1 cellular context compared by ENCODE assay signal in the genomic region with DNA sequence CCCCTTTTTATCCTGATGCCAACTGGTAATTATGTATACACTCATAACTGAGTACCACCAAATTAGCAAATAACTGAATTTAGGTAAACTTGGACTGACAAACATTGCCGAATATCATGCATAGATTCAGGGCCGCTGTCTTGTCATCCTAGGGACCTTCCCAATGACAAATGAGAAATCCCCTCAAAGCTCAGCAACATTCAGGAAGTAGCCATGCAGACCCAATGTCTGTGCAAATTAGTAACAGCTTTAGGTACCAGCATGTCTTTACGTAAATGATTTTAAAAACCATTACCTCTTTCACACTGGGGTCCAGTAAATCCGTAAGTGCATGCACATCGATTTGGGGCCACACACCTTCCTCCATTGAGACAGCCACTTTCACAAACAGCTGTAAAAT.
TF ChIP-seq lines count a peak whose summit lies in the region.

No MANE protein-coding gene starts in this region.

TF ChIP-seq in GM23338, 12 proteins besides CTCF, POLR2A, EP300 and RAD21 (continued from another document):
- TF ChIP-seq, protein P1, sequence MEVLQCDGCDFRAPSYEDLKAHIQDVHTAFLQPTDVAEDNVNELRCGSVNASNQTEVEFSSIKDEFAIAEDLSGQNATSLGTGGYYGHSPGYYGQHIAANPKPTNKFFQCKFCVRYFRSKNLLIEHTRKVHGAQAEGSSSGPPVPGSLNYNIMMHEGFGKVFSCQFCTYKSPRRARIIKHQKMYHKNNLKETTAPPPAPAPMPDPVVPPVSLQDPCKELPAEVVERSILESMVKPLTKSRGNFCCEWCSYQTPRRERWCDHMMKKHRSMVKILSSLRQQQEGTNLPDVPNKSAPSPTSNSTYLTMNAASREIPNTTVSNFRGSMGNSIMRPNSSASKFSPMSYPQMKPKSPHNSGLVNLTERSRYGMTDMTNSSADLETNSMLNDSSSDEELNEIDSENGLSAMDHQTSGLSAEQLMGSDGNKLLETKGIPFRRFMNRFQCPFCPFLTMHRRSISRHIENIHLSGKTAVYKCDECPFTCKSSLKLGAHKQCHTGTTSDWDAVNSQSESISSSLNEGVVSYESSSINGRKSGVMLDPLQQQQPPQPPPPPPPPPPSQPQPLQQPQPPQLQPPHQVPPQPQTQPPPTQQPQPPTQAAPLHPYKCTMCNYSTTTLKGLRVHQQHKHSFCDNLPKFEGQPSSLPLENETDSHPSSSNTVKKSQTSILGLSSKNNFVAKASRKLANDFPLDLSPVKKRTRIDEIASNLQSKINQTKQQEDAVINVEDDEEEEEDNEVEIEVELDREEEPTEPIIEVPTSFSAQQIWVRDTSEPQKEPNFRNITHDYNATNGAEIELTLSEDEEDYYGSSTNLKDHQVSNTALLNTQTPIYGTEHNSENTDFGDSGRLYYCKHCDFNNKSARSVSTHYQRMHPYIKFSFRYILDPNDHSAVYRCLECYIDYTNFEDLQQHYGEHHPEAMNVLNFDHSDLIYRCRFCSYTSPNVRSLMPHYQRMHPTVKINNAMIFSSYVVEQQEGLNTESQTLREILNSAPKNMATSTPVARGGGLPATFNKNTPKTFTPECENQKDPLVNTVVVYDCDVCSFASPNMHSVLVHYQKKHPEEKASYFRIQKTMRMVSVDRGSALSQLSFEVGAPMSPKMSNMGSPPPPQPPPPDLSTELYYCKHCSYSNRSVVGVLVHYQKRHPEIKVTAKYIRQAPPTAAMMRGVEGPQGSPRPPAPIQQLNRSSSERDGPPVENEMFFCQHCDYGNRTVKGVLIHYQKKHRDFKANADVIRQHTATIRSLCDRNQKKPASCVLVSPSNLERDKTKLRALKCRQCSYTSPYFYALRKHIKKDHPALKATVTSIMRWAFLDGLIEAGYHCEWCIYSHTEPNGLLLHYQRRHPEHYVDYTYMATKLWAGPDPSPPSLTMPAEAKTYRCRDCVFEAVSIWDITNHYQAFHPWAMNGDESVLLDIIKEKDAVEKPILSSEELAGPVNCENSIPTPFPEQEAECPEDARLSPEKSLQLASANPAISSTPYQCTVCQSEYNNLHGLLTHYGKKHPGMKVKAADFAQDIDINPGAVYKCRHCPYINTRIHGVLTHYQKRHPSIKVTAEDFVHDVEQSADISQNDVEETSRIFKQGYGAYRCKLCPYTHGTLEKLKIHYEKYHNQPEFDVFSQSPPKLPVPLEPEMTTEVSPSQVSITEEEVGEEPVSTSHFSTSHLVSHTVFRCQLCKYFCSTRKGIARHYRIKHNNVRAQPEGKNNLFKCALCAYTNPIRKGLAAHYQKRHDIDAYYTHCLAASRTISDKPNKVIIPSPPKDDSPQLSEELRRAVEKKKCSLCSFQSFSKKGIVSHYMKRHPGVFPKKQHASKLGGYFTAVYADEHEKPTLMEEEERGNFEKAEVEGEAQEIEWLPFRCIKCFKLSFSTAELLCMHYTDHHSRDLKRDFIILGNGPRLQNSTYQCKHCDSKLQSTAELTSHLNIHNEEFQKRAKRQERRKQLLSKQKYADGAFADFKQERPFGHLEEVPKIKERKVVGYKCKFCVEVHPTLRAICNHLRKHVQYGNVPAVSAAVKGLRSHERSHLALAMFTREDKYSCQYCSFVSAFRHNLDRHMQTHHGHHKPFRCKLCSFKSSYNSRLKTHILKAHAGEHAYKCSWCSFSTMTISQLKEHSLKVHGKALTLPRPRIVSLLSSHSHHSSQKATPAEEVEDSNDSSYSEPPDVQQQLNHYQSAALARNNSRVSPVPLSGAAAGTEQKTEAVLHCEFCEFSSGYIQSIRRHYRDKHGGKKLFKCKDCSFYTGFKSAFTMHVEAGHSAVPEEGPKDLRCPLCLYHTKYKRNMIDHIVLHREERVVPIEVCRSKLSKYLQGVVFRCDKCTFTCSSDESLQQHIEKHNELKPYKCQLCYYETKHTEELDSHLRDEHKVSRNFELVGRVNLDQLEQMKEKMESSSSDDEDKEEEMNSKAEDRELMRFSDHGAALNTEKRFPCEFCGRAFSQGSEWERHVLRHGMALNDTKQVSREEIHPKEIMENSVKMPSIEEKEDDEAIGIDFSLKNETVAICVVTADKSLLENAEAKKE (CRISPR knock-in tag; IDR thresholded peaks at IDR 0.05), result no peak
- TF ChIP-seq, protein P2, sequence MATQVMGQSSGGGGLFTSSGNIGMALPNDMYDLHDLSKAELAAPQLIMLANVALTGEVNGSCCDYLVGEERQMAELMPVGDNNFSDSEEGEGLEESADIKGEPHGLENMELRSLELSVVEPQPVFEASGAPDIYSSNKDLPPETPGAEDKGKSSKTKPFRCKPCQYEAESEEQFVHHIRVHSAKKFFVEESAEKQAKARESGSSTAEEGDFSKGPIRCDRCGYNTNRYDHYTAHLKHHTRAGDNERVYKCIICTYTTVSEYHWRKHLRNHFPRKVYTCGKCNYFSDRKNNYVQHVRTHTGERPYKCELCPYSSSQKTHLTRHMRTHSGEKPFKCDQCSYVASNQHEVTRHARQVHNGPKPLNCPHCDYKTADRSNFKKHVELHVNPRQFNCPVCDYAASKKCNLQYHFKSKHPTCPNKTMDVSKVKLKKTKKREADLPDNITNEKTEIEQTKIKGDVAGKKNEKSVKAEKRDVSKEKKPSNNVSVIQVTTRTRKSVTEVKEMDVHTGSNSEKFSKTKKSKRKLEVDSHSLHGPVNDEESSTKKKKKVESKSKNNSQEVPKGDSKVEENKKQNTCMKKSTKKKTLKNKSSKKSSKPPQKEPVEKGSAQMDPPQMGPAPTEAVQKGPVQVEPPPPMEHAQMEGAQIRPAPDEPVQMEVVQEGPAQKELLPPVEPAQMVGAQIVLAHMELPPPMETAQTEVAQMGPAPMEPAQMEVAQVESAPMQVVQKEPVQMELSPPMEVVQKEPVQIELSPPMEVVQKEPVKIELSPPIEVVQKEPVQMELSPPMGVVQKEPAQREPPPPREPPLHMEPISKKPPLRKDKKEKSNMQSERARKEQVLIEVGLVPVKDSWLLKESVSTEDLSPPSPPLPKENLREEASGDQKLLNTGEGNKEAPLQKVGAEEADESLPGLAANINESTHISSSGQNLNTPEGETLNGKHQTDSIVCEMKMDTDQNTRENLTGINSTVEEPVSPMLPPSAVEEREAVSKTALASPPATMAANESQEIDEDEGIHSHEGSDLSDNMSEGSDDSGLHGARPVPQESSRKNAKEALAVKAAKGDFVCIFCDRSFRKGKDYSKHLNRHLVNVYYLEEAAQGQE (IDR thresholded peaks at IDR 0.05; ENCODE audit: unreplicated experiment), result no peak
- TF ChIP-seq JUNB (IDR thresholded peaks at IDR 0.05; ENCODE audit: unreplicated experiment) (no peak), STAT1 (IDR thresholded peaks at IDR 0.05; ENCODE audit: unreplicated experiment) (no peak), ZNF114 (CRISPR knock-in tag; IDR thresholded peaks at IDR 0.05) (no peak), CREB1 (CRISPR knock-in tag; IDR thresholded peaks at IDR 0.05; ENCODE audit: low read depth) (no peak)
- TF ChIP-seq, protein P3, sequence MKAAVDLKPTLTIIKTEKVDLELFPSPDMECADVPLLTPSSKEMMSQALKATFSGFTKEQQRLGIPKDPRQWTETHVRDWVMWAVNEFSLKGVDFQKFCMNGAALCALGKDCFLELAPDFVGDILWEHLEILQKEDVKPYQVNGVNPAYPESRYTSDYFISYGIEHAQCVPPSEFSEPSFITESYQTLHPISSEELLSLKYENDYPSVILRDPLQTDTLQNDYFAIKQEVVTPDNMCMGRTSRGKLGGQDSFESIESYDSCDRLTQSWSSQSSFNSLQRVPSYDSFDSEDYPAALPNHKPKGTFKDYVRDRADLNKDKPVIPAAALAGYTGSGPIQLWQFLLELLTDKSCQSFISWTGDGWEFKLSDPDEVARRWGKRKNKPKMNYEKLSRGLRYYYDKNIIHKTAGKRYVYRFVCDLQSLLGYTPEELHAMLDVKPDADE (IDR thresholded peaks at IDR 0.05), result no peak
